Comparison of ENCODE assay signal across 17 cellular contexts in the genomic region with DNA sequence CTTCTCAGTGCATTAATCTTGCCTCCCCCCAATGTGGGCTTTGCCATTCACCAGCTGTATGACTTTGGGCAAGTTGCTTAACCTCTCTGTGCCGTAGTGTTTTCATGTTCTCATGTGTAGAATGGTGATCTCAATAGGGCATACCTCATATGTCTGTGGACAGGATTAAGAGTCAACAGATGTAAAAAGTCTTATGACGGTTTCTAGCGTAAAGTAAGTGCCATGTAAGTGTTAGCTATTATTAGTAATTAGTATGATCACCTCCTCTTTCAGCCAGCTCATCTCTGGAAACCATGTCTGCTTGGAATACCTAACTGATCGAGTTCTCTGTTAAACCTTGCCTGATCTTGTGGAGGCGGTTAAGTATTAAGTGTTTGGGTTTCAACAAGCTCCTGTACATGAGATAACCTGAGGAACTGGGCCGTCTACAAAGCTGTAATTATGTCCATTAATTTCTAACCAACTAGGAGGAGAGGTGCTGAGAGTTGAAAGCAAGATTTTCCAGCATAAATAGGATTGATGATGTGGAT.
DNase-seq lines count a peak whose midpoint lies in the region; ATAC-seq lines count a peak whose summit lies in the region.
"Had no signal": no experiment of that assay in that cellular context is flagged by ENCODE, and none has a peak within 500 bp of the region (broad histone marks: within the 10 kb centered on the region; RNA-seq: fewer than 3 reads in every experiment).

No MANE protein-coding gene starts in this region.

- H3K27ac Mint-ChIP-seq in T-helper 1 cell treated with Interleukin-12 subunit alpha and Interleukin-12 subunit beta and Interleukin-4 antibody, amounts not matched to agents 30 μg/mL and 1 μg/mL, for 36 hours, result peak overlapping the region; percentile 31
- peak overlapping the region; percentile 83 to 99 for H3K27ac Mint-ChIP-seq in effector memory CD8-positive, alpha-beta T cell
- peak overlapping the region; percentile 84 for H3K27ac Mint-ChIP-seq in stimulated activated effector memory CD8-positive, alpha-beta T cell treated with anti-CD3 and anti-CD28 coated beads, Interleukin-12 subunit alpha, Interleukin-12 subunit beta, amount 100 ng/mL, for 72 hours
- H3K27ac Mint-ChIP-seq: nephron progenitor cell, WTC11 had no signal

- DNase-seq in T-helper 1 cell, result no peak
- DNase-seq in effector memory CD8-positive, alpha-beta T cell, result no peak
- no peak for DNase-seq in stimulated activated effector memory CD8-positive, alpha-beta T cell treated with anti-CD3 and anti-CD28 coated beads, Interleukin-12 subunit alpha, Interleukin-12 subunit beta, amount 100 ng/mL, for 72 hours (ENCODE audit: low spot score in 2 of 2)
- DNase-seq in stimulated activated CD4-positive, alpha-beta T cell treated with anti-CD3 and anti-CD28 coated beads, Interleukin-2, amount 100 ng/mL, for 48 hours, result no peak
- no peak for DNase-seq in central memory CD4-positive, alpha-beta T cell
- DNase-seq in NCI-H2227 treated with DMSO at 0.1 percent for 48 hours (lab: John Stamatoyannopoulos, UW), result no peak
- DNase-seq: activated T-cell treated with anti-CD3 and anti-CD28 coated beads, Interleukin-2, amount 50 U/mL, for 48 hours; anterior cingulate cortex; dorsolateral prefrontal cortex; NCI-H2029; NCI-H82; nephron progenitor cell; SHP77; thyroid gland had no signal

- peaks cover 9% of the 10 kb centered on the region for H3K36me3 Mint-ChIP-seq in T-helper 1 cell treated with Interleukin-12 subunit alpha and Interleukin-12 subunit beta and Interleukin-4 antibody, amounts not matched to agents 30 μg/mL and 1 μg/mL, for 36 hours (ENCODE audit: low read depth)
- H3K36me3 Mint-ChIP-seq in effector memory CD8-positive, alpha-beta T cell (ENCODE audit: insufficient read depth), result peaks cover 41% of the 10 kb centered on the region
- peaks cover 30% of the 10 kb centered on the region for H3K36me3 Mint-ChIP-seq in stimulated activated effector memory CD8-positive, alpha-beta T cell treated with anti-CD3 and anti-CD28 coated beads, Interleukin-12 subunit alpha, Interleukin-12 subunit beta, amount 100 ng/mL, for 72 hours
- H3K36me3 Mint-ChIP-seq: WTC11 had no signal

- peak; percentile 44 for ATAC-seq in HG02981 (IDR thresholded peaks at IDR 0.05; ENCODE audit: unreplicated experiment)
- no peak for ATAC-seq in effector memory CD8-positive, alpha-beta T cell (replicated peaks)
- no peak for ATAC-seq in stimulated activated effector memory CD8-positive, alpha-beta T cell treated with anti-CD3 and anti-CD28 coated beads, Interleukin-12 subunit alpha, Interleukin-12 subunit beta, amount 100 ng/mL, for 72 hours
- ATAC-seq: WTC11 had no signal

- no peak overlapping the region for H3K4me3 Mint-ChIP-seq in T-helper 1 cell treated with Interleukin-12 subunit alpha and Interleukin-12 subunit beta and Interleukin-4 antibody, amounts not matched to agents 30 μg/mL and 1 μg/mL, for 36 hours
- no peak overlapping the region for H3K4me3 Mint-ChIP-seq in effector memory CD8-positive, alpha-beta T cell
- no peak overlapping the region for H3K4me3 Mint-ChIP-seq in stimulated activated effector memory CD8-positive, alpha-beta T cell treated with anti-CD3 and anti-CD28 coated beads, Interleukin-12 subunit alpha, Interleukin-12 subunit beta, amount 100 ng/mL, for 72 hours
- H3K4me3 Mint-ChIP-seq: nephron progenitor cell, WTC11 had no signal

- H3K9me3 Mint-ChIP-seq in T-helper 1 cell treated with Interleukin-12 subunit alpha and Interleukin-12 subunit beta and Interleukin-4 antibody, amounts not matched to agents 30 μg/mL and 1 μg/mL, for 36 hours, result no peaks in the 10 kb centered on the region
- H3K9me3 Mint-ChIP-seq in effector memory CD8-positive, alpha-beta T cell, result no peaks in the 10 kb centered on the region
- no peaks in the 10 kb centered on the region for H3K9me3 Mint-ChIP-seq in stimulated activated effector memory CD8-positive, alpha-beta T cell treated with anti-CD3 and anti-CD28 coated beads, Interleukin-12 subunit alpha, Interleukin-12 subunit beta, amount 100 ng/mL, for 72 hours
- H3K9me3 Mint-ChIP-seq: WTC11 had no signal

- H3K4me1 Mint-ChIP-seq in T-helper 1 cell treated with Interleukin-12 subunit alpha and Interleukin-12 subunit beta and Interleukin-4 antibody, amounts not matched to agents 30 μg/mL and 1 μg/mL, for 36 hours (ENCODE audit: low read depth), result peaks cover 23% of the 10 kb centered on the region
- H3K4me1 Mint-ChIP-seq in effector memory CD8-positive, alpha-beta T cell (ENCODE audit: low read depth in 2 of 2), result peaks cover 40 to 49% of the 10 kb centered on the region in 2 donors
- peaks cover 55% of the 10 kb centered on the region for H3K4me1 Mint-ChIP-seq in stimulated activated effector memory CD8-positive, alpha-beta T cell treated with anti-CD3 and anti-CD28 coated beads, Interleukin-12 subunit alpha, Interleukin-12 subunit beta, amount 100 ng/mL, for 72 hours

- no peaks in the 10 kb centered on the region for H3K27me3 Mint-ChIP-seq in T-helper 1 cell treated with Interleukin-12 subunit alpha and Interleukin-12 subunit beta and Interleukin-4 antibody, amounts not matched to agents 30 μg/mL and 1 μg/mL, for 36 hours (ENCODE audit: low read depth)
- no peaks in the 10 kb centered on the region for H3K27me3 Mint-ChIP-seq in effector memory CD8-positive, alpha-beta T cell

Comparison
In these comparisons a context has a peak if more than half of its experiments do, and no peak if none do; other contexts are left out.
1. H3K27ac Mint-ChIP-seq: peak in every context shown above with its lines; median percentile 91 in effector memory CD8-positive, alpha-beta T cell; 84 in stimulated activated effector memory CD8-positive, alpha-beta T cell treated with anti-CD3 and anti-CD28 coated beads, Interleukin-12 subunit alpha, Interleukin-12 subunit beta, amount 100 ng/mL, for 72 hours; 31 in T-helper 1 cell treated with Interleukin-12 subunit alpha and Interleukin-12 subunit beta and Interleukin-4 antibody, amounts not matched to agents 30 μg/mL and 1 μg/mL, for 36 hours.